In genomic region chr6:1216488-1216974, GRCh38 we compare ENCODE assay signal across 17 cellular contexts.
DNase-seq lines count a peak whose midpoint lies in the region; ATAC-seq, FAIRE-seq and TF ChIP-seq lines count a peak whose summit lies in the region.
"Had no signal": no experiment of that assay in that cellular context is flagged by ENCODE, and none has a peak within 500 bp of the region (broad histone marks: within the 10 kb centered on the region; RNA-seq: fewer than 3 reads in every experiment).

No MANE protein-coding gene starts in this region.

- H3K79me1 ChIP-seq in H1 (ENCODE audit: low read depth, low read length), result no peaks in the 10 kb centered on the region

- H3K9me3 ChIP-seq in HEK293 (ENCODE audit: control insufficient read depth, insufficient read depth, low read depth, low read length) (no peaks in the 10 kb centered on the region), H1 (ENCODE audit: insufficient read depth in 2 of 2, low read depth in 1 of 2, low read length in 1 of 2) (no peaks in the 10 kb centered on the region), lower lobe of right lung (no peaks in the 10 kb centered on the region), thyroid gland (no peaks in the 10 kb centered on the region), colonic mucosa (no peaks in the 10 kb centered on the region)

- no peak for TF ChIP-seq POLR2A in H1 (IDR thresholded peaks at IDR 0.05; ENCODE audit: control extremely low read depth in 1 of 2, low read depth in 2 of 2, low read length in 2 of 2)
- TF ChIP-seq POLR2A in thyroid gland (IDR thresholded peaks at IDR 0.05), result no peak

- WGBS in H1 (ENCODE audit: extremely low coverage in 1 of 2, insufficient coverage in 1 of 2, insufficient read length in 1 of 2, insufficient replicate concordance in 2 of 2, low coverage in 1 of 2, low lambda C conversion rate in 2 of 2, missing lambda C conversion rate in 1 of 2), 2 experiments, result 82% methylated on average over 6 of the region's 6 CpGs; no CpG with 5 or more reads in 1 of the 2 experiments
- WGBS in thyroid gland, 2 donors, result 49 to 56% methylated on average over 6 of the region's 6 CpGs

- H2BK120ac ChIP-seq in H1 (replicated peaks; ENCODE audit: low read depth, low read length), result no peak overlapping the region

- FAIRE-seq in H1 (lab: Jason Lieb, UNC), result no peak
- FAIRE-seq: A204.1, GM12878, GM19239 had no signal

- no peak overlapping the region for H2BK5ac ChIP-seq in H1 (ENCODE audit: low read depth, low read length)

- H2BK20ac ChIP-seq in H1 (ENCODE audit: low read length), result no peak overlapping the region

- no peak overlapping the region for H3K23ac ChIP-seq in H1 (ENCODE audit: insufficient read length)

- no peak overlapping the region for H3K14ac ChIP-seq in H1 (ENCODE audit: insufficient read length)

- no peak overlapping the region for H3K27ac ChIP-seq in HEK293 (ENCODE audit: extremely low read depth, low read depth, low read length)
- H3K27ac ChIP-seq in H1 (ENCODE audit: low read depth, low read length), result no peak overlapping the region
- H3K27ac ChIP-seq in lower lobe of right lung, result no peak overlapping the region
- peak overlapping the region; percentile 63 to 84 (median 66) for H3K27ac ChIP-seq in thyroid gland
- no peak overlapping the region for H3K27ac ChIP-seq in colonic mucosa

- H3K4me2 ChIP-seq in H1 (ENCODE audit: insufficient read depth in 1 of 2, low read depth in 2 of 2, low read length in 2 of 2), result no peak overlapping the region
- H3K4me2 ChIP-seq: GM23338 had no signal

- TF ChIP-seq EP300 in H1 (IDR thresholded peaks at IDR 0.05; ENCODE audit: borderline replicate concordance in 1 of 2, low read depth in 2 of 2, low read length in 2 of 2), result no peak

- H3K56ac ChIP-seq in H1 (replicated peaks; ENCODE audit: insufficient read length, low read depth, low read length), result no peak overlapping the region

- no peak overlapping the region for H4K91ac ChIP-seq in H1 (replicated peaks; ENCODE audit: insufficient read length, low read length)

- no peak overlapping the region for H2AFZ ChIP-seq in H1 (ENCODE audit: low read length)
- H2AFZ ChIP-seq: GM23338 had no signal

- no peak overlapping the region for H3K4ac ChIP-seq in H1 (replicated peaks; ENCODE audit: insufficient read length, low read depth, low read length)

- POLR2A ChIA-PET in HEK293 (lab: Yijun Ruan, JAX), result no interaction called here
- POLR2A ChIA-PET in H1 (lab: Charles Lee; ENCODE audit: partially characterized antibody), result no interaction called here

- H3K18ac ChIP-seq in H1 (ENCODE audit: extremely low read depth, low read length), result no peak overlapping the region

- H3K4me1 ChIP-seq in HEK293 (ENCODE audit: control insufficient read depth, insufficient read depth, low read length), result no peaks in the 10 kb centered on the region
- no peaks in the 10 kb centered on the region for H3K4me1 ChIP-seq in H1 (replicated peaks in 1 of 4; ENCODE audit: control insufficient read depth in 3 of 4, insufficient read depth in 4 of 4, low read length in 3 of 4)
- no peaks in the 10 kb centered on the region for H3K4me1 ChIP-seq in lower lobe of right lung
- H3K4me1 ChIP-seq in thyroid gland, result peaks cover 17 to 37% of the 10 kb centered on the region in 2 donors
- no peaks in the 10 kb centered on the region for H3K4me1 ChIP-seq in colonic mucosa

- H4K5ac ChIP-seq in H1 (ENCODE audit: insufficient read length, low read depth, low read length), result no peak overlapping the region

- H3K79me2 ChIP-seq in H1 (ENCODE audit: control insufficient read depth in 1 of 2, insufficient read depth in 2 of 2, low read length in 2 of 2), result no peaks in the 10 kb centered on the region

- H2BK12ac ChIP-seq in H1 (ENCODE audit: low read depth, low read length), result no peak overlapping the region

- DNase-seq in H1 (ENCODE audit: low read depth in 1 of 2, low spot score in 2 of 2) (no peak), lower lobe of right lung (no peak), thyroid gland (peak; percentile 25 to 52), colonic mucosa (no peak)
- DNase-seq: C1 segment of cervical spinal cord; Calu3; CD4-positive, alpha-beta T cell; DMS 273 treated with DMSO at 0.1 percent for 48 hours; DMS79; H9 had no signal

- ATAC-seq in lower lobe of right lung, result peak; percentile 57 to 66
- ATAC-seq in GM18498 (IDR thresholded peaks at IDR 0.05; ENCODE audit: unreplicated experiment), result no peak
- ATAC-seq in GM21619 (IDR thresholded peaks at IDR 0.05; ENCODE audit: unreplicated experiment), result no peak
- ATAC-seq: GM12878, GM23338 had no signal

- TF ChIP-seq RAD21 in H1 (IDR thresholded peaks at IDR 0.05 in 1 of 2, conservative IDR thresholded peaks at IDR 0.05 in 1 of 2; ENCODE audit: low read depth in 2 of 2, low read length in 2 of 2), result no peak

- no peak overlapping the region for H3K9ac ChIP-seq in H1 (replicated peaks in 1 of 4; ENCODE audit: extremely low read depth in 1 of 4, low read depth in 3 of 4, low read length in 3 of 4)
- no peak overlapping the region for H3K9ac ChIP-seq in colonic mucosa (ENCODE audit: low read depth in 2 of 2, low read length in 2 of 2)

- H3K36me3 ChIP-seq in HEK293 (ENCODE audit: control insufficient read depth in 2 of 2, insufficient read depth in 1 of 2, low read length in 2 of 2) (no peaks in the 10 kb centered on the region), H1 (ENCODE audit: control insufficient read depth in 2 of 4, insufficient read depth in 4 of 4, low read length in 3 of 4) (no peaks in the 10 kb centered on the region), lower lobe of right lung (no peaks in the 10 kb centered on the region), thyroid gland (no peaks in the 10 kb centered on the region), colonic mucosa (no peaks in the 10 kb centered on the region)

- TF ChIP-seq CTCF in HEK293 (tag by site-specific recombination; IDR thresholded peaks at IDR 0.05), result no peak
- no peak for TF ChIP-seq CTCF in H1 (IDR thresholded peaks at IDR 0.05; ENCODE audit: control extremely low read depth in 1 of 3, insufficient read depth in 1 of 3, low read depth in 1 of 3, low read length in 3 of 3)
- no peak for TF ChIP-seq CTCF in lower lobe of right lung (IDR thresholded peaks at IDR 0.05)
- no peak for TF ChIP-seq CTCF in thyroid gland (IDR thresholded peaks at IDR 0.05)
- TF ChIP-seq CTCF in colonic mucosa (IDR thresholded peaks at IDR 0.05), result no peak

- peaks cover 0 to 2% of the 10 kb centered on the region in 2 experiments for H4K20me1 ChIP-seq in H1 (replicated peaks in 1 of 2; ENCODE audit: control insufficient read depth in 1 of 2, insufficient read depth in 2 of 2, low read length in 2 of 2)

- no peak overlapping the region for H3K4me3 ChIP-seq in HEK293 (ENCODE audit: low read depth, low read length)
- H3K4me3 ChIP-seq in H1 (ENCODE audit: extremely low read depth in 1 of 4, insufficient read depth in 2 of 4, low read depth in 3 of 4, low read length in 4 of 4), result no peak overlapping the region
- H3K4me3 ChIP-seq in lower lobe of right lung, result no peak overlapping the region
- no peak overlapping the region for H3K4me3 ChIP-seq in thyroid gland (replicated peaks in 1 of 3)
- H3K4me3 ChIP-seq in colonic mucosa, result no peak overlapping the region
- H3K4me3 ChIP-seq: GM12878, GM23338 had no signal

- no peak overlapping the region for H2BK15ac ChIP-seq in H1 (ENCODE audit: low read length)

- intact Hi-C loops in lower lobe of right lung (cut with DNase I), result no loop called here
- intact Hi-C loops in thyroid gland (cut with DNase I), result no loop called here
- intact Hi-C loops in colonic mucosa (cut with DNase I), result no loop called here

- no peaks in the 10 kb centered on the region for H3K27me3 ChIP-seq in H1 (replicated peaks in 1 of 4; ENCODE audit: control insufficient read depth in 3 of 4, extremely low read depth in 1 of 4, insufficient read depth in 3 of 4, low read length in 3 of 4)
- no peaks in the 10 kb centered on the region for H3K27me3 ChIP-seq in lower lobe of right lung (ENCODE audit: low read depth)
- H3K27me3 ChIP-seq in thyroid gland, result no peaks in the 10 kb centered on the region
- H3K27me3 ChIP-seq in colonic mucosa, result no peaks in the 10 kb centered on the region

- H2AK5ac ChIP-seq in H1 (ENCODE audit: low read depth, low read length), result no peak overlapping the region

- CTCF ChIA-PET in HEK293 (lab: Yijun Ruan, JAX) (interaction anchor here (0.6 kb wide), 1 partner anchor 497 kb away, joined by 3 read pairs; no protein-coding TSS in a partner anchor), H1 (lab: Charles Lee; ENCODE audit: partially characterized antibody) (interaction anchor here (0.8 to 1.5 kb wide), 3 partner anchors 208 to 631 kb away, joined by 3 to 4 read pairs (median 3); no protein-coding TSS in a partner anchor)

- no peaks in the 10 kb centered on the region for H3K23me2 ChIP-seq in H1 (ENCODE audit: low read depth, low read length)

- no peak overlapping the region for H4K8ac ChIP-seq in H1 (ENCODE audit: extremely low read depth, insufficient read depth, low read length)

TF ChIP-seq in HEK293, 187 proteins besides CTCF, POLR2A, EP300 and RAD21 (continues in another document):
- TF ChIP-seq ZNF658 (tag by site-specific recombination; IDR thresholded peaks at IDR 0.05) (no peak), INSM2 (tag by site-specific recombination; IDR thresholded peaks at IDR 0.05) (no peak)

TF ChIP-seq in H1, 55 proteins besides CTCF, POLR2A, EP300 and RAD21:
- no peak for TF ChIP-seq POLR2AphosphoS5 (IDR thresholded peaks at IDR 0.05; ENCODE audit: low read depth, low read length)
- 0 out of 2 replicates have a peak, but pooled peaks have one; percentile 52 for TF ChIP-seq KDM1A (IDR thresholded peaks at IDR 0.05; ENCODE audit: borderline replicate concordance, low read length)

Comparison
In these comparisons a context has a peak if more than half of its experiments do, and no peak if none do; other contexts are left out.
1. H3K27ac ChIP-seq: peak in thyroid gland (3 of 3); none in HEK293 (single experiment), H1 (single experiment), lower lobe of right lung (single experiment) and colonic mucosa (single experiment).
2. DNase-seq: peak in thyroid gland (2 of 2); none in H1 (0 of 2), lower lobe of right lung (single experiment) and colonic mucosa (single experiment).
3. ATAC-seq: peak in lower lobe of right lung (2 of 2); none in GM18498 (single experiment) and GM21619 (single experiment).